10 cellular contexts compared by ENCODE assay signal in genomic region chr5:54159153-54159836, GRCh38.
A peak's percentile ranks its signal among the peaks of the same experiment; 100 is the strongest.
DNase-seq lines count a peak whose midpoint lies in the region; ATAC-seq and TF ChIP-seq lines count a peak whose summit lies in the region.
"Had no signal": no experiment of that assay in that cellular context is flagged by ENCODE, and none has a peak within 500 bp of the region (broad histone marks: within the 10 kb centered on the region; RNA-seq: fewer than 3 reads in every experiment).

No MANE protein-coding gene starts in this region.

- H3K4me1 ChIP-seq in ascending aorta: peaks cover 0 to 12% of the 10 kb centered on the region in 2 donors

- no peaks in the 10 kb centered on the region for H3K27me3 ChIP-seq in ascending aorta

- H3K9me3 Mint-ChIP-seq in stimulated activated naive B cell treated with anti-CD40 and anti-IgM and Interleukin-4, amounts not matched to agents 10 μg/mL and 1 μg/mL and 100 μg/mL, for 72 hours: peaks cover 0 to 1% of the 10 kb centered on the region in 2 donors
- no peaks in the 10 kb centered on the region for H3K9me3 Mint-ChIP-seq in activated CD4-positive, alpha-beta memory T cell treated with anti-CD3 and anti-CD28 coated beads, Interleukin-2, amount 10 ng/mL, durations not matched to agents 7 days and 5 days
- H3K9me3 Mint-ChIP-seq: dendritic cell treated with granulocyte-macrophage colony-stimulating factor and Interleukin-4, amounts not matched to agents 40 ng/mL and 50 ng/mL, for 4 days had no signal

- peaks cover 0 to 1% of the 10 kb centered on the region in 2 donors for H3K4me1 Mint-ChIP-seq in stimulated activated naive B cell treated with anti-CD40 and anti-IgM and Interleukin-4, amounts not matched to agents 10 μg/mL and 1 μg/mL and 100 μg/mL, for 72 hours
- no peaks in the 10 kb centered on the region for H3K4me1 Mint-ChIP-seq in activated CD4-positive, alpha-beta memory T cell treated with anti-CD3 and anti-CD28 coated beads, Interleukin-2, amount 10 ng/mL, durations not matched to agents 7 days and 5 days

- peak; percentile 75 for ATAC-seq in HG03457 (IDR thresholded peaks at IDR 0.05; ENCODE audit: unreplicated experiment)
- ATAC-seq in stimulated activated naive B cell treated with anti-CD40 and anti-IgM and Interleukin-4, amounts not matched to agents 10 μg/mL and 1 μg/mL and 100 μg/mL, for 72 hours (replicated peaks): peak; percentile 41 to 80
- no peak for ATAC-seq in GM21360 (IDR thresholded peaks at IDR 0.05; ENCODE audit: unreplicated experiment)

- POLR2A ChIA-PET in activated CD4-positive, alpha-beta memory T cell treated with anti-CD3 and anti-CD28 coated beads, Interleukin-2, amount 10 ng/mL, durations not matched to agents 7 days and 5 days (lab: Charles Lee): no interaction called here

- DNase-seq in SIG-M5 treated with dmso at 0.1 percent for 504 hours (lab: John Stamatoyannopoulos, UW; ENCODE audit: unreplicated experiment) (peak; percentile 69), SIG-M5 (lab: John Stamatoyannopoulos, UW) (no peak), ascending aorta (ENCODE audit: low spot score in 2 of 2) (no peak), NCI-H128 (lab: John Stamatoyannopoulos, UW; ENCODE audit: unreplicated experiment) (no peak)
- DNase-seq in stimulated activated naive B cell treated with anti-CD40 and anti-IgM and Interleukin-4, amounts not matched to agents 10 μg/mL and 1 μg/mL and 100 μg/mL, for 72 hours: no peak
- DNase-seq in activated CD4-positive, alpha-beta memory T cell treated with anti-CD3 and anti-CD28 coated beads, Interleukin-2, amount 10 ng/mL, durations not matched to agents 7 days and 5 days: no peak
- DNase-seq: MM.1S had no signal

- no peak overlapping the region for H3K27ac Mint-ChIP-seq in stimulated activated naive B cell treated with anti-CD40 and anti-IgM and Interleukin-4, amounts not matched to agents 10 μg/mL and 1 μg/mL and 100 μg/mL, for 72 hours
- H3K27ac Mint-ChIP-seq in activated CD4-positive, alpha-beta memory T cell treated with anti-CD3 and anti-CD28 coated beads, Interleukin-2, amount 10 ng/mL, durations not matched to agents 7 days and 5 days: no peak overlapping the region
- H3K27ac Mint-ChIP-seq: dendritic cell treated with granulocyte-macrophage colony-stimulating factor and Interleukin-4, amounts not matched to agents 40 ng/mL and 50 ng/mL, for 4 days had no signal

- CTCF ChIA-PET in activated CD4-positive, alpha-beta memory T cell treated with anti-CD3 and anti-CD28 coated beads, Interleukin-2, amount 10 ng/mL, durations not matched to agents 7 days and 5 days (lab: Charles Lee): no interaction called here

- peak overlapping the region; percentile 60 to 68 for H3K27ac ChIP-seq in ascending aorta

- TF ChIP-seq CTCF in ascending aorta (IDR thresholded peaks at IDR 0.05): no peak

- no peaks in the 10 kb centered on the region for H3K36me3 ChIP-seq in ascending aorta

- H3K27me3 Mint-ChIP-seq in stimulated activated naive B cell treated with anti-CD40 and anti-IgM and Interleukin-4, amounts not matched to agents 10 μg/mL and 1 μg/mL and 100 μg/mL, for 72 hours: no peaks in the 10 kb centered on the region
- no peaks in the 10 kb centered on the region for H3K27me3 Mint-ChIP-seq in activated CD4-positive, alpha-beta memory T cell treated with anti-CD3 and anti-CD28 coated beads, Interleukin-2, amount 10 ng/mL, durations not matched to agents 7 days and 5 days
- H3K27me3 Mint-ChIP-seq: dendritic cell treated with granulocyte-macrophage colony-stimulating factor and Interleukin-4, amounts not matched to agents 40 ng/mL and 50 ng/mL, for 4 days had no signal

- H3K4me3 Mint-ChIP-seq in stimulated activated naive B cell treated with anti-CD40 and anti-IgM and Interleukin-4, amounts not matched to agents 10 μg/mL and 1 μg/mL and 100 μg/mL, for 72 hours: no peak overlapping the region
- H3K4me3 Mint-ChIP-seq in activated CD4-positive, alpha-beta memory T cell treated with anti-CD3 and anti-CD28 coated beads, Interleukin-2, amount 10 ng/mL, durations not matched to agents 7 days and 5 days: no peak overlapping the region
- H3K4me3 Mint-ChIP-seq: dendritic cell treated with granulocyte-macrophage colony-stimulating factor and Interleukin-4, amounts not matched to agents 40 ng/mL and 50 ng/mL, for 4 days had no signal

- peaks cover 6 to 7% of the 10 kb centered on the region in 2 donors for H3K36me3 Mint-ChIP-seq in stimulated activated naive B cell treated with anti-CD40 and anti-IgM and Interleukin-4, amounts not matched to agents 10 μg/mL and 1 μg/mL and 100 μg/mL, for 72 hours
- H3K36me3 Mint-ChIP-seq in activated CD4-positive, alpha-beta memory T cell treated with anti-CD3 and anti-CD28 coated beads, Interleukin-2, amount 10 ng/mL, durations not matched to agents 7 days and 5 days (ENCODE audit: low read depth): no peaks in the 10 kb centered on the region

- peak overlapping the region in 1 of 2 donors; percentile 17 for H3K4me3 ChIP-seq in ascending aorta

- intact Hi-C loops in ascending aorta (cut with DNase I): no loop called here

- H3K9me3 ChIP-seq in ascending aorta: no peaks in the 10 kb centered on the region
